In genomic region chr14:80981673-80982072, GRCh38 we compare ENCODE assay signal across 32 cellular contexts. TPM values are rescaled to one million over a fixed set of nuclear protein-coding genes. Genes with fewer than 3 reads are reported as not detected.
"Had no signal": no experiment of that assay in that cellular context is flagged by ENCODE, and none has a peak within 500 bp of the region (broad histone marks: within the 10 kb centered on the region; RNA-seq: fewer than 3 reads in every experiment).

No MANE protein-coding gene starts in this region.

- H3K36me3 ChIP-seq: brain microvascular endothelial cell had no signal

- H3K27ac ChIP-seq: brain microvascular endothelial cell, coronary artery, dorsolateral prefrontal cortex had no signal

- H3K27me3 ChIP-seq: brain microvascular endothelial cell had no signal

- DNase-seq: activated CD4-positive, alpha-beta memory T cell treated with anti-CD3 and anti-CD28 coated beads, Interleukin-2, amount 10 ng/mL, durations not matched to agents 7 days and 5 days; activated CD4-positive, alpha-beta T cell treated with anti-CD3 and anti-CD28 coated beads for 36 hours; activated CD4-positive, alpha-beta T cell treated with anti-CD3 and anti-CD28 coated beads, Interleukin-2, amount 10 ng/mL, durations not matched to agents 7 days and 5 days; activated CD4-positive, alpha-beta T cell treated with anti-CD3 and anti-CD28 coated beads, Interleukin-2, amount 50 U/mL, for 4 hours; activated CD4-positive, CD25-positive, alpha-beta regulatory T cell; activated CD4-positive, CD25-positive, alpha-beta regulatory T cell treated with anti-CD3 and anti-CD28 coated beads, Interleukin-2, amount 50 U/mL, for 72 hours; activated CD8-positive, alpha-beta memory T cell treated with anti-CD3 and anti-CD28 coated beads, Interleukin-2, amount 50 U/mL, for 48 hours; activated effector memory CD4-positive, alpha-beta T cell treated with Interleukin-2 at 50 U/mL for 16 hours; activated gamma-delta T cell treated with Interleukin-2 at 50 U/mL for 16 hours; activated naive CD4-positive, alpha-beta T cell treated with anti-CD3 and anti-CD28 coated beads, Interleukin-2, amount 50 U/mL, for 16 hours; activated naive CD4-positive, alpha-beta T cell treated with Interleukin-2 at 50 U/mL for 16 hours; activated T-cell treated with anti-CD3 and anti-CD28 coated beads for 4 hours; activated T-cell treated with anti-CD3 and anti-CD28 coated beads, Interleukin-2, amount 50 U/mL, for 24 hours; activated T-cell treated with anti-CD3 and anti-CD28 coated beads, Interleukin-2, amount 50 U/mL, for 72 hours; amniotic stem cell; anterior cingulate cortex; brain microvascular endothelial cell; dorsolateral prefrontal cortex; effector memory CD4-positive, alpha-beta T cell; endodermal cell; foreskin fibroblast; head of caudate nucleus; T-cell; T-helper 17 cell; T1000 had no signal

- H3K4me3 ChIP-seq: coronary artery, dorsolateral prefrontal cortex had no signal

- ATAC-seq: activated CD4-positive, alpha-beta T cell treated with anti-CD3 and anti-CD28 coated beads for 36 hours; activated T-cell treated with anti-CD3 and anti-CD28 coated beads, Interleukin-2, amount 50 U/mL, for 72 hours; activated T-helper 17 cell treated with anti-CD3 and anti-CD28 coated beads, Interleukin-2, amount 50 U/mL, for 72 hours; esophagus mucosa; T-cell; T-helper 17 cell had no signal

RNA-seq across cellular contexts. Expression of gene TSHR, which starts 26.3 kb away (rescaled TPM):
- total RNA-seq: activated CD4-positive, alpha-beta T cell treated with anti-CD3 and anti-CD28 coated beads for 36 hours; activated T-cell treated with anti-CD3 and anti-CD28 coated beads, Interleukin-2, amount 50 U/mL, for 72 hours; astrocyte; bronchial epithelial cell; cardiac septum; epithelial cell of proximal tubule; esophagus mucosa had no signal
